Comparison of ENCODE assay signal across 8 cellular contexts in genomic region chr1:180631766-180632325, GRCh38. TPM values are rescaled to one million over a fixed set of nuclear protein-coding genes. Genes with fewer than 3 reads are reported as not detected.
DNase-seq lines count a peak whose midpoint lies in the region; ATAC-seq and TF ChIP-seq lines count a peak whose summit lies in the region.

Gene XPR1, plus strand, starts transcription at chr1:180632022. Its CDS starts 180 bp downstream, at chr1:180632202.

- intact Hi-C loops in T-helper 2 cell treated with Interferon-gamma antibody and Interleukin-4, amounts not matched to agents 100 ng/mL and 5 ng/mL, for 36 hours (cut with micrococcal nuclease), result loop anchor here (1.0 to 10.0 kb wide), 12 partner anchors 45 to 1907 kb away; partner anchors contain the start of genes ACBD6, CEP350, QSOX1 and RALGPS2
- intact Hi-C loops in right cardiac atrium (cut with DNase I), result loop anchor here in 3 of 4 donors (10.0 kb wide), 1 partner anchor 97 kb away; no protein-coding TSS in a partner anchor
- intact Hi-C loops in vagina (cut with DNase I), result no loop called here

- H3K27ac ChIP-seq in right cardiac atrium (ENCODE audit: low read length) (peak within 1 kb of the TSS; percentile 75), vagina (peak within 1 kb of the TSS; percentile 92)

- TF ChIP-seq CTCF in vagina (IDR thresholded peaks at IDR 0.05), result peak in 1 of 3 experiments; percentile 3

- no peaks in the 10 kb centered on the region for H3K36me3 ChIP-seq in vagina

- WGBS in right cardiac atrium, result under 1% methylated on average over 41 of the region's 41 CpGs

- ATAC-seq in GM18499 (IDR thresholded peaks at IDR 0.05; ENCODE audit: insufficient read depth, unreplicated experiment), result peak; percentile 77
- peak; percentile 95 for ATAC-seq in HG02943 (IDR thresholded peaks at IDR 0.05; ENCODE audit: low read depth, unreplicated experiment)
- peak; percentile 100 for ATAC-seq in right cardiac atrium

- DNase-seq in NCI-H187 treated with DMSO at 0.1 percent for 48 hours (lab: John Stamatoyannopoulos, UW), result peak; percentile 98
- peak; percentile 71 to 99 (median 97) for DNase-seq in anterior cingulate cortex (lab: John Stamatoyannopoulos, UW)
- DNase-seq in right cardiac atrium, result peak; percentile 97 to 99 (median 98)
- DNase-seq in putamen (ENCODE audit: low spot score), result peak; percentile 100
- peak; percentile 99 for DNase-seq in vagina (ENCODE audit: extremely low spot score in 2 of 2)

- H3K4me1 ChIP-seq in right cardiac atrium (ENCODE audit: control insufficient read depth, insufficient read depth, low read length) (peaks cover 3% of the 10 kb centered on the region), vagina (peaks cover 21% of the 10 kb centered on the region)

- peak within 1 kb of the TSS; percentile 87 for H3K4me3 ChIP-seq in right cardiac atrium (ENCODE audit: low read length)
- peak within 1 kb of the TSS; percentile 70 to 89 for H3K4me3 ChIP-seq in vagina

- H3K27me3 ChIP-seq in right cardiac atrium (ENCODE audit: control insufficient read depth, insufficient read depth), result no peaks in the 10 kb centered on the region
- H3K27me3 ChIP-seq in vagina, result no peaks in the 10 kb centered on the region

- TF ChIP-seq POLR2A in vagina (IDR thresholded peaks at IDR 0.05), result peak; percentile 65 to 90

- no peaks in the 10 kb centered on the region for H3K9me3 ChIP-seq in right cardiac atrium (ENCODE audit: control insufficient read depth, low read length)
- H3K9me3 ChIP-seq in vagina, result no peaks in the 10 kb centered on the region

RNA-seq across cellular contexts. Expression of gene XPR1, which starts in this region (rescaled TPM):
- total RNA-seq in T-helper 2 cell treated with Interferon-gamma antibody and Interleukin-4, amounts not matched to agents 100 ng/mL and 5 ng/mL, for 36 hours, result 17.9 and 20.1 TPM in 2 replicates
- 10 to 100 TPM; 22.9 to 33.4 (median 31.5) TPM for total RNA-seq in right cardiac atrium
- polyA plus RNA-seq in right cardiac atrium, result 10.7 TPM
- 12.0 TPM for total RNA-seq in vagina

Comparison
In these comparisons a context has a peak if more than half of its experiments do, and no peak if none do; other contexts are left out.
1. Peak in every context shown above with its lines: DNase-seq, ATAC-seq, H3K4me3 ChIP-seq and H3K27ac ChIP-seq.